ENCODE assay signal across 9 cellular contexts in the genomic region with DNA sequence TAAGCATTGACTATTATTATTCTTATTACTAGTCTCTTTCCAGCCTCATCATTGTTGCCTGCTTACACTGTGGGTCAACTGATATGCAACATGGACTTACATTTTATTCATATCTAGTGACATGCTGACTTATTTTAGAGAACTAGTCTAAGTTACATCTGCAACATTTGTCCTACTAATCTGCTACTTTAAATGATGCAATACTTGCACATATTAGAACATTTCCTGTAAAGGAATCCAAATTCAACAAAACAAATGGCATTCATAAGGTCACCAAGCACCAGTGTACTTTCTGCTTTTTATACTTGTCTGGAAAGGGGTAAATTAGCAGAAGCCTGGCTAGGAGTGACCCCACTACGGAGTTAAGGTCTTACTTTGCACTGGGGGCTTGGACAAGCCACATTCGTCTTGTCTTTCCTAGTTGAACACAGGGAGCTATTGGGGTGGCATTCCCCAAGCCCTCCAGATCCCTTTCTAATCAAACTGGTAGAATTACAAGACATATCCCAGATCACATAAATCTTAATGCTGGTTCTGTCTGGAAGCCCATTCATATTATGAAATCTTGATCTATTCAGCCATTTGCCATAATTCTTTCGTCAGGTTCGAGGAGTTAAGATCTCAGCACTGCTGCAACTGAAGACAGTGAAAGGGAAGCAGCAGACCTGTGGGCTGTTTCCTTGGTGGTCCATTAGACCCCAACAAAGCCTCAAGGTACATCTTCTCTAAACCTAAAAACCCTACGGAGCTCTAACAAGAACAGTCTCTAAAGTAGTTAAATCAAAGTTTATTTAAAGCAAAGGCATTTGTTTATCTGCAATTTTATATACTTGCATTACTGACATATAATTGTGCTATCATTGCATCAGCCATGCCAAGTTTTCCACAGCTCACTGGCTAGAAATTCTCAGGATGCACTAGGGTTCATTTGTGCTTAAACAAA. TPM values are rescaled to one million over a fixed set of nuclear protein-coding genes. Genes with fewer than 3 reads are reported as not detected.
A peak's percentile ranks its signal among the peaks of the same experiment; 100 is the strongest.
DNase-seq lines count a peak whose midpoint lies in the region; ATAC-seq and TF ChIP-seq lines count a peak whose summit lies in the region.
"Had no signal": no experiment of that assay in that cellular context is flagged by ENCODE, and none has a peak within 500 bp of the region (broad histone marks: within the 10 kb centered on the region; RNA-seq: fewer than 3 reads in every experiment).

No MANE protein-coding gene starts in this region.

- no peak for ATAC-seq in HCT116
- ATAC-seq in SK-N-SH treated with all-trans-retinoic acid at 6 μM for 48 hours, result peak; percentile 18; the same call in 2 of the 3 replicates
- no peak for ATAC-seq in HG02870 (IDR thresholded peaks at IDR 0.05; ENCODE audit: unreplicated experiment)

- no peaks in the 10 kb centered on the region for H3K9me2 ChIP-seq in HCT116 (ENCODE audit: insufficient read depth)

- TF ChIP-seq POLR2A in HCT116 (IDR thresholded peaks at IDR 0.05; ENCODE audit: borderline replicate concordance, extremely low read depth, insufficient read depth, insufficient read length), result no peak

- H3K36me3 Mint-ChIP-seq in activated T-helper 2 cell treated with anti-CD3 and anti-CD28 coated beads, Interferon-gamma antibody, Interleukin-2, Interleukin-4, amounts not matched to agents 10 μg/mL and 5 μg/mL and 100 μg/mL, durations not matched to agents 14 hours and 24 hours and 36 hours (ENCODE audit: low read depth), result no peaks in the 10 kb centered on the region
- H3K36me3 Mint-ChIP-seq: naive B cell had no signal

- H3F3A ChIP-seq in smooth muscle cell (ENCODE audit: low read depth), result peaks cover 4% of the 10 kb centered on the region

- H3K9ac ChIP-seq in HCT116 (ENCODE audit: low read length) (no peak overlapping the region), smooth muscle cell (ENCODE audit: low read depth) (no peak overlapping the region)

- H3K79me2 ChIP-seq in HCT116 (ENCODE audit: insufficient read depth, low read length) (no peaks in the 10 kb centered on the region), smooth muscle cell (ENCODE audit: low read depth) (no peaks in the 10 kb centered on the region)

- DNase-seq in HCT116 (ENCODE audit: low read depth, low spot score), result no peak
- DNase-seq in fibroblast of the aortic adventitia (ENCODE audit: low read depth), result peak; percentile 90
- no peak for DNase-seq in smooth muscle cell (lab: John Stamatoyannopoulos, UW; ENCODE audit: unreplicated experiment)
- no peak for DNase-seq in activated T-helper 2 cell treated with anti-CD3 and anti-CD28 coated beads, Interferon-gamma antibody, Interleukin-2, Interleukin-4, amounts not matched to agents 10 μg/mL and 5 μg/mL and 100 μg/mL, durations not matched to agents 14 hours and 24 hours and 36 hours (ENCODE audit: low spot score)
- DNase-seq in SJCRH30, result no peak
- DNase-seq in NCI-H345 treated with DMSO at 0.1 percent for 48 hours (lab: John Stamatoyannopoulos, UW; ENCODE audit: unreplicated experiment), result no peak
- DNase-seq: naive B cell had no signal

- H3K4me1 ChIP-seq in HCT116 (ENCODE audit: control insufficient read depth in 1 of 2, insufficient read depth in 2 of 2, low read length in 2 of 2) (peaks cover 9% of the 10 kb centered on the region in 2 experiments; a peak in 3 of 4 replicates), smooth muscle cell (ENCODE audit: low read depth) (peaks cover 20% of the 10 kb centered on the region), SJCRH30 (peaks cover 25% of the 10 kb centered on the region)

- 62% methylated on average over 5 of the region's 5 CpGs for WGBS in smooth muscle cell (ENCODE audit: low lambda C conversion rate)

- POLR2A ChIA-PET in HCT116 (lab: Charles Lee), result interaction anchor here (1.1 to 2.1 kb wide), 2 partner anchors 15 to 50 kb away, joined by 3 to 6 read pairs; partner anchors contain the start of gene RTN4

- H3K27ac Mint-ChIP-seq in activated T-helper 2 cell treated with anti-CD3 and anti-CD28 coated beads, Interferon-gamma antibody, Interleukin-2, Interleukin-4, amounts not matched to agents 10 μg/mL and 5 μg/mL and 100 μg/mL, durations not matched to agents 14 hours and 24 hours and 36 hours, result no peak overlapping the region

- no peak overlapping the region for H2AFZ ChIP-seq in HCT116 (ENCODE audit: low read depth, low read length, poor library complexity, severe bottlenecking)
- peak overlapping the region; percentile 25 for H2AFZ ChIP-seq in smooth muscle cell (ENCODE audit: low read depth)

- H3K9me3 Mint-ChIP-seq in activated T-helper 2 cell treated with anti-CD3 and anti-CD28 coated beads, Interferon-gamma antibody, Interleukin-2, Interleukin-4, amounts not matched to agents 10 μg/mL and 5 μg/mL and 100 μg/mL, durations not matched to agents 14 hours and 24 hours and 36 hours, result no peaks in the 10 kb centered on the region
- H3K9me3 Mint-ChIP-seq: naive B cell had no signal

- H3K36me3 ChIP-seq in HCT116 (ENCODE audit: control insufficient read depth in 1 of 2, insufficient read depth in 2 of 2, low read length in 2 of 2), result no peaks in the 10 kb centered on the region
- H3K36me3 ChIP-seq in smooth muscle cell (ENCODE audit: low read depth), result no peaks in the 10 kb centered on the region
- H3K36me3 ChIP-seq in SJCRH30, result no peaks in the 10 kb centered on the region; the same call in 1 of the 2 replicates

- CTCF ChIA-PET in HCT116 (lab: Charles Lee), result no interaction called here

- no peak overlapping the region for H3K4me3 Mint-ChIP-seq in activated T-helper 2 cell treated with anti-CD3 and anti-CD28 coated beads, Interferon-gamma antibody, Interleukin-2, Interleukin-4, amounts not matched to agents 10 μg/mL and 5 μg/mL and 100 μg/mL, durations not matched to agents 14 hours and 24 hours and 36 hours (ENCODE audit: low read depth)
- H3K4me3 Mint-ChIP-seq: naive B cell had no signal

- H3K27me3 ChIP-seq in HCT116 (ENCODE audit: insufficient read depth, low read length) (no peaks in the 10 kb centered on the region), smooth muscle cell (ENCODE audit: low read depth) (no peaks in the 10 kb centered on the region), SJCRH30 (no peaks in the 10 kb centered on the region)

- no peaks in the 10 kb centered on the region for H3K9me3 ChIP-seq in HCT116 (ENCODE audit: control insufficient read depth in 1 of 2, insufficient read depth in 1 of 2, low read depth in 1 of 2, low read length in 2 of 2)
- H3K9me3 ChIP-seq in smooth muscle cell (replicated peaks; ENCODE audit: low read depth), result no peaks in the 10 kb centered on the region
- no peaks in the 10 kb centered on the region for H3K9me3 ChIP-seq in SJCRH30 (replicated peaks)

- RAD21 ChIA-PET in HCT116 (lab: Charles Lee; ENCODE audit: low non-redundant PET in 1 of 2, low total read pairs in 2 of 2, uncharacterized antibody in 2 of 2, unreplicated experiment in 2 of 2), result no interaction called here

- H3K27ac ChIP-seq in HCT116 (ENCODE audit: low read depth, low read length) (no peak overlapping the region), smooth muscle cell (ENCODE audit: low read depth) (peak overlapping the region; percentile 73), SJCRH30 (no peak overlapping the region)

- BruUV-seq in HCT116 (replicated peaks; lab: Mats Ljungman, UMichigan), result no TSS peak

- H3K4me2 ChIP-seq in HCT116 (ENCODE audit: low read length) (no peak overlapping the region), smooth muscle cell (peak overlapping the region; percentile 28)

- intact Hi-C loops in HCT116 (cut with micrococcal nuclease), result no loop called here
- intact Hi-C loops in activated T-helper 2 cell treated with anti-CD3 and anti-CD28 coated beads, Interferon-gamma antibody, Interleukin-2, Interleukin-4, amounts not matched to agents 10 μg/mL and 5 μg/mL and 100 μg/mL, durations not matched to agents 14 hours and 24 hours and 36 hours (cut with micrococcal nuclease), result no loop called here

- H3K27me3 Mint-ChIP-seq in activated T-helper 2 cell treated with anti-CD3 and anti-CD28 coated beads, Interferon-gamma antibody, Interleukin-2, Interleukin-4, amounts not matched to agents 10 μg/mL and 5 μg/mL and 100 μg/mL, durations not matched to agents 14 hours and 24 hours and 36 hours (ENCODE audit: low read depth), result no peaks in the 10 kb centered on the region
- H3K27me3 Mint-ChIP-seq: naive B cell had no signal

- H4K20me1 ChIP-seq in HCT116 (ENCODE audit: insufficient read depth) (no peaks in the 10 kb centered on the region), smooth muscle cell (ENCODE audit: low read depth) (no peaks in the 10 kb centered on the region)

- peaks cover 8% of the 10 kb centered on the region for H3K4me1 Mint-ChIP-seq in activated T-helper 2 cell treated with anti-CD3 and anti-CD28 coated beads, Interferon-gamma antibody, Interleukin-2, Interleukin-4, amounts not matched to agents 10 μg/mL and 5 μg/mL and 100 μg/mL, durations not matched to agents 14 hours and 24 hours and 36 hours (ENCODE audit: low read depth)

- no peak for TF ChIP-seq CTCF in HCT116 (IDR thresholded peaks at IDR 0.05 in 2 of 3, conservative IDR thresholded peaks at IDR 0.05 in 1 of 3; ENCODE audit: borderline replicate concordance in 1 of 3, insufficient read depth in 1 of 3, low read depth in 2 of 3, low read length in 2 of 3)
- no peak for TF ChIP-seq CTCF in fibroblast of the aortic adventitia (IDR thresholded peaks at IDR 0.05; ENCODE audit: insufficient read depth, low read length)
- TF ChIP-seq CTCF in smooth muscle cell (IDR thresholded peaks at IDR 0.05; ENCODE audit: borderline replicate concordance, insufficient read depth, poor library complexity, severe bottlenecking), result no peak

- H3K4me3 ChIP-seq in HCT116 (replicated peaks in 1 of 2; ENCODE audit: low read depth in 1 of 2, low read length in 2 of 2) (no peak overlapping the region), fibroblast of the aortic adventitia (ENCODE audit: low read depth, low read length) (peak overlapping the region; percentile 14), smooth muscle cell (no peak overlapping the region), SJCRH30 (no peak overlapping the region)

- no peak for TF ChIP-seq RAD21 in HCT116 (IDR thresholded peaks at IDR 0.05; ENCODE audit: low read depth)

TF ChIP-seq in HCT116, 20 proteins besides CTCF, POLR2A, EP300 and RAD21 (continues in another document):
- TF ChIP-seq EGR1 (IDR thresholded peaks at IDR 0.05; ENCODE audit: low read depth), result no peak

TF ChIP-seq in SK-N-SH treated with all-trans-retinoic acid at 6 μM for 48 hours, 23 proteins besides CTCF, POLR2A, EP300 and RAD21:
- TF ChIP-seq ESRRG (CRISPR knock-in tag; IDR thresholded peaks at IDR 0.05) (0 out of 2 replicates have a peak, but pooled peaks have one; percentile 12), ISL1 (CRISPR knock-in tag; IDR thresholded peaks at IDR 0.05) (peak; percentile 62), SNAI2 (CRISPR knock-in tag; IDR thresholded peaks at IDR 0.05) (no peak)

RNA-seq across cellular contexts. Expression of gene RTN4, which starts 49.9 kb away (rescaled TPM):
- total RNA-seq in HCT116 (2021; ENCODE audit: unreplicated experiment) (221 TPM), fibroblast of the aortic adventitia (ENCODE audit: low replicate concordance) (357 and 1,117 TPM in 2 replicates), smooth muscle cell (246 and 295 TPM in 2 replicates)
- 156 and 174 TPM in 2 replicates for polyA plus RNA-seq in HCT116 (2012)
- 335 and 371 TPM in 2 replicates for polyA plus RNA-seq in smooth muscle cell
- 91.2 and 93.3 TPM in 2 replicates for total RNA-seq in activated T-helper 2 cell treated with anti-CD3 and anti-CD28 coated beads, Interferon-gamma antibody, Interleukin-2, Interleukin-4, amounts not matched to agents 10 μg/mL and 5 μg/mL and 100 μg/mL, durations not matched to agents 14 hours and 24 hours and 36 hours
- 153 and 164 TPM in 2 replicates for total RNA-seq in SJCRH30 (2014; rRNA removed; shearing (Covaris generic))
